Comparison of ENCODE assay signal across 9 cellular contexts in genomic region chr3:99499235-99499798, GRCh38.
DNase-seq lines count a peak whose midpoint lies in the region; ATAC-seq and TF ChIP-seq lines count a peak whose summit lies in the region.
"Had no signal": no experiment of that assay in that cellular context is flagged by ENCODE, and none has a peak within 500 bp of the region (broad histone marks: within the 10 kb centered on the region; RNA-seq: fewer than 3 reads in every experiment).

No MANE protein-coding gene starts in this region.

- H3K14ac ChIP-seq in H9 (ENCODE audit: insufficient read depth, low read length): no peak overlapping the region

- intact Hi-C loops in dorsolateral prefrontal cortex (cut with DNase I): no loop called here

- H2BK12ac ChIP-seq in H9 (ENCODE audit: insufficient read length, low read depth, low read length): no peak overlapping the region

- H4K8ac ChIP-seq in H9 (replicated peaks; ENCODE audit: insufficient read length, low read depth, low read length): no peak overlapping the region

- H3K4me1 ChIP-seq in H9 (ENCODE audit: insufficient read depth, low read length): no peaks in the 10 kb centered on the region

- H2AK5ac ChIP-seq in H9 (ENCODE audit: insufficient read length, low read length): no peak overlapping the region

- no peak overlapping the region for H4K5ac ChIP-seq in H9 (ENCODE audit: insufficient read length, low read depth, low read length)

- H3K23ac ChIP-seq in H9 (ENCODE audit: insufficient read length, low read depth, low read length): no peak overlapping the region

- no peak overlapping the region for H3T11ph ChIP-seq in H9 (ENCODE audit: low read length)

- H3K9ac ChIP-seq in H9 (ENCODE audit: extremely low read depth, insufficient read length, low read length): no peak overlapping the region

- no peak overlapping the region for H2BK15ac ChIP-seq in H9 (ENCODE audit: low read depth, low read length)

- H3K27ac Mint-ChIP-seq in H9: peak overlapping the region in 1 of 3 experiments; percentile 78; a peak in 2 of 7 replicates
- H3K27ac Mint-ChIP-seq: B cell had no signal

- H3K4me1 Mint-ChIP-seq in H9: no peaks in the 10 kb centered on the region
- H3K4me1 Mint-ChIP-seq: B cell had no signal

- H3K4me2 ChIP-seq in H9 (ENCODE audit: insufficient read depth, insufficient read length, low read length): no peak overlapping the region

- H3K9me3 Mint-ChIP-seq in H9: no peaks in the 10 kb centered on the region; a peak in 1 of 5 replicates

- no peaks in the 10 kb centered on the region for H3K79me2 ChIP-seq in H9 (ENCODE audit: insufficient read depth, low read length)

- no peak overlapping the region for H3K4ac ChIP-seq in H9 (ENCODE audit: low read depth, low read length)

- H3K27me3 Mint-ChIP-seq in H9 (ENCODE audit: low read depth): no peaks in the 10 kb centered on the region
- H3K27me3 Mint-ChIP-seq: B cell had no signal

- H2AFZ ChIP-seq in H9 (ENCODE audit: low read length): no peak overlapping the region

- no peak overlapping the region for H3K56ac ChIP-seq in H9 (ENCODE audit: insufficient read length, low read depth, low read length)

- no peak overlapping the region for H2BK120ac ChIP-seq in H9 (ENCODE audit: low read depth, low read length, poor library complexity, severe bottlenecking)

- H3K9me3 ChIP-seq in H9 (ENCODE audit: control insufficient read depth, low read depth, low read length): no peaks in the 10 kb centered on the region

- no peak for ATAC-seq in activated CD4-positive, CD25-positive, alpha-beta regulatory T cell treated with anti-CD3 and anti-CD28 coated beads, Interleukin-2, amount 50 U/mL, for 24 hours

- TF ChIP-seq CTCF in H9 (conservative IDR thresholded peaks at IDR 0.05) (peak; percentile 84), dorsolateral prefrontal cortex (IDR thresholded peaks at IDR 0.05 in 54 of 56, conservative IDR thresholded peaks at IDR 0.05 in 2 of 56; ENCODE audit: low read depth in 1 of 56, partially characterized antibody in 56 of 56) (peak; percentile 24 to 76 (median 61))

- no CpG with 5 or more reads among the region's 2 CpGs for WGBS in H9 (ENCODE audit: extremely low coverage, insufficient read length, low lambda C conversion rate)

- H4K20me1 ChIP-seq in H9 (ENCODE audit: control insufficient read depth, insufficient read depth, insufficient read length): no peaks in the 10 kb centered on the region

- no peak overlapping the region for H3K4me3 Mint-ChIP-seq in H9
- H3K4me3 Mint-ChIP-seq: B cell had no signal

- no peaks in the 10 kb centered on the region for H3K27me3 ChIP-seq in H9 (ENCODE audit: insufficient read depth, low read length)
- H3K27me3 ChIP-seq in dorsolateral prefrontal cortex: no peaks in the 10 kb centered on the region

- no peak overlapping the region for H3K4me3 ChIP-seq in dorsolateral prefrontal cortex

- no peaks in the 10 kb centered on the region for H3K79me1 ChIP-seq in H9 (ENCODE audit: insufficient read depth, low read depth, low read length, poor library complexity, severe bottlenecking)

- no peak overlapping the region for H3K27ac ChIP-seq in H9 (ENCODE audit: insufficient read length, low read depth, low read length)
- no peak overlapping the region for H3K27ac ChIP-seq in dorsolateral prefrontal cortex

- H3K36me3 Mint-ChIP-seq in H9 (ENCODE audit: insufficient read depth in 1 of 3, low read depth in 3 of 3): no peaks in the 10 kb centered on the region

- no peak overlapping the region for H4K91ac ChIP-seq in H9 (ENCODE audit: insufficient read length, low read depth, low read length)

- DNase-seq in DMS 273 (lab: John Stamatoyannopoulos, UW; ENCODE audit: unreplicated experiment) (peak; percentile 64), DMS 273 treated with DMSO at 0.1 percent for 48 hours (lab: John Stamatoyannopoulos, UW) (no peak), H9 (no peak), NCI-H1105 treated with DMSO at 0.1 percent for 48 hours (lab: John Stamatoyannopoulos, UW) (peak; percentile 25), dorsolateral prefrontal cortex (peak in 2 of 10 donors; percentile 36 to 41), midbrain (lab: John Stamatoyannopoulos, UW) (peak; percentile 24)
- no peak for DNase-seq in activated T-cell treated with anti-CD3 and anti-CD28 coated beads, Interleukin-2, amount 50 U/mL, for 48 hours

- H2BK5ac ChIP-seq in H9 (ENCODE audit: insufficient read length, low read length): no peak overlapping the region

- no peaks in the 10 kb centered on the region for H3K23me2 ChIP-seq in H9 (ENCODE audit: insufficient read length, low read depth, low read length, poor library complexity, severe bottlenecking)

- no peak overlapping the region for H3K18ac ChIP-seq in H9 (ENCODE audit: insufficient read length, low read depth, low read length)

- no peak overlapping the region for H2BK20ac ChIP-seq in H9 (ENCODE audit: low read depth, low read length, poor library complexity, severe bottlenecking)

Comparison
In these comparisons a context has a peak if more than half of its experiments do, and no peak if none do; other contexts are left out.
1. DNase-seq: peak in DMS 273 (single experiment), NCI-H1105 treated with DMSO at 0.1 percent for 48 hours (single experiment) and midbrain (single experiment); none in DMS 273 treated with DMSO at 0.1 percent for 48 hours (single experiment), H9 (single experiment) and activated T-cell treated with anti-CD3 and anti-CD28 coated beads, Interleukin-2, amount 50 U/mL, for 48 hours (0 of 2).